9 cellular contexts compared by ENCODE assay signal in genomic region chr12:120726510-120726793, GRCh38. TPM values are rescaled to one million over a fixed set of nuclear protein-coding genes. Genes with fewer than 3 reads are reported as not detected.
DNase-seq lines count a peak whose midpoint lies in the region; ATAC-seq, FAIRE-seq and TF ChIP-seq lines count a peak whose summit lies in the region.
"Had no signal": no experiment of that assay in that cellular context is flagged by ENCODE, and none has a peak within 500 bp of the region (broad histone marks: within the 10 kb centered on the region; RNA-seq: fewer than 3 reads in every experiment).

No MANE protein-coding gene starts in this region.

- TF ChIP-seq CTCF in AG10803 (conservative IDR thresholded peaks at IDR 0.05; ENCODE audit: low read length) (no peak), natural killer cell (IDR thresholded peaks at IDR 0.05) (no peak)

- H3K36me3 Mint-ChIP-seq in natural killer cell: no peaks in the 10 kb centered on the region

- H3K27ac ChIP-seq in duodenal mucosa (ENCODE audit: low read depth, low read length): no peak overlapping the region

- intact Hi-C loops in natural killer cell (cut with micrococcal nuclease): loop anchor here (5.0 kb wide), 1 partner anchor 144 kb away; the partner anchor contains the start of gene POP5

- H3K9me3 Mint-ChIP-seq in natural killer cell: no peaks in the 10 kb centered on the region

- H3K27me3 Mint-ChIP-seq in natural killer cell (ENCODE audit: low read depth in 2 of 2): no peaks in the 10 kb centered on the region

- H3K36me3 ChIP-seq in duodenal mucosa (ENCODE audit: control insufficient read depth in 1 of 2, insufficient read depth in 2 of 2, low read length in 2 of 2): peaks cover 16 to 56% of the 10 kb centered on the region in 2 donors

- TF ChIP-seq POLR2A in H54 (IDR thresholded peaks at IDR 0.05; ENCODE audit: low read depth, low read length): no peak

- H3K9ac ChIP-seq in duodenal mucosa (ENCODE audit: low read depth in 1 of 2, low read length in 2 of 2): peak overlapping the region; percentile 88 to 93

- H3K4me3 Mint-ChIP-seq in natural killer cell: peak overlapping the region; percentile 91

- FAIRE-seq in H54 (lab: Jason Lieb, UNC): no peak

- no peaks in the 10 kb centered on the region for H3K27me3 ChIP-seq in duodenal mucosa (ENCODE audit: control insufficient read depth in 1 of 2, insufficient read depth in 2 of 2, low read length in 2 of 2)

- no peak for DNase-seq in AG10803 (ENCODE audit: low read depth)
- DNase-seq in Jurkat, Clone E6-1 (ENCODE audit: low read depth, low spot score): no peak
- no peak for DNase-seq in natural killer cell
- no peak for DNase-seq in DMS 273 treated with DMSO at 0.1 percent for 48 hours (lab: John Stamatoyannopoulos, UW)
- DNase-seq in H54 (ENCODE audit: insufficient read length, low spot score): no peak
- DNase-seq: NCI-H510A treated with DMSO at 0.1 percent for 48 hours had no signal

- H3K4me3 ChIP-seq in AG10803 (ENCODE audit: low read length) (peak overlapping the region; percentile 69), duodenal mucosa (ENCODE audit: low read depth in 1 of 2, low read length in 2 of 2) (peak overlapping the region; percentile 80 to 88)
- peak overlapping the region; percentile 65 for H3K4me3 ChIP-seq in Jurkat, Clone E6-1 (ENCODE audit: low read length)

- peak overlapping the region; percentile 51 to 88 for H3K27ac Mint-ChIP-seq in natural killer cell

- peaks cover 15 to 29% of the 10 kb centered on the region in 2 donors for H3K4me1 ChIP-seq in duodenal mucosa (ENCODE audit: control insufficient read depth in 1 of 2, insufficient read depth in 2 of 2, low read length in 2 of 2)

- peaks cover 16 to 28% of the 10 kb centered on the region in 2 donors for H3K4me1 Mint-ChIP-seq in natural killer cell

- ATAC-seq in natural killer cell (no peak), HG03432 (IDR thresholded peaks at IDR 0.05; ENCODE audit: unreplicated experiment) (no peak), HG03280 (IDR thresholded peaks at IDR 0.05; ENCODE audit: unreplicated experiment) (no peak)

- no peaks in the 10 kb centered on the region for H3K9me3 ChIP-seq in duodenal mucosa (ENCODE audit: control insufficient read depth in 1 of 2, low read length in 2 of 2)

RNA-seq across cellular contexts. Expression of gene ACADS, which starts 0.8 kb away (rescaled TPM):
- polyA plus RNA-seq in Jurkat, Clone E6-1 (2012; ENCODE audit: insufficient read depth, insufficient read length): 26.1 TPM
- 10 to 100 TPM; 14.9 to 18.6 (median 15.5) TPM for total RNA-seq in natural killer cell

RNA-seq across cellular contexts. Expression of gene UNC119B, which starts 16.2 kb away (rescaled TPM):
- 31.6 TPM for polyA plus RNA-seq in Jurkat, Clone E6-1 (2012; ENCODE audit: insufficient read depth, insufficient read length)
- total RNA-seq in natural killer cell: 10 to 100 TPM; 10.7 to 11.6 (median 11.6) TPM

RNA-seq across cellular contexts. Expression of gene MLEC, which starts 39.5 kb away (rescaled TPM):
- polyA plus RNA-seq in Jurkat, Clone E6-1 (2012; ENCODE audit: insufficient read depth, insufficient read length): 86.7 TPM
- total RNA-seq in natural killer cell: 10 to 100 TPM; 47.4 to 52.8 (median 49.6) TPM
